Comparison of ENCODE assay signal across 8 cellular contexts in the genomic region with DNA sequence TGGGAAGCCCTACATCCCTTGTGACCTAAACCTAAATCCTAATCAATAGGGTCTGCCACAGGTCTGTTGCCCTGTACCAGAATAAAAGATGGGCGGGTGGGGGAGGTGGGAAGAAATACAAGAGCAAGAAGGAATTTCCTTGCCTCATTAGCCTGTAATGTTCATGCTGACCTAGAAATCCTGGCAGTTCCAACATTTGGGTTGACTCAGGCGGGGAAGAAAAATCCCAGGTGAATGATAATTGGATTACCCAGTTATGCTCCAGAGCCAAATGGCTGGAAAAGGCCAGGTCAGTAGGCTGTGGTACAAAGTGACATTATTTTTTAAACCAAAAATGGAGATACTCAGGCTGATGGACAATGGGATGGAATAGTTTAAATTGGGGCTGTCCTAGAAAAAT. TPM values are rescaled to one million over a fixed set of nuclear protein-coding genes. Genes with fewer than 3 reads are reported as not detected.
A peak's percentile ranks its signal among the peaks of the same experiment; 100 is the strongest.
DNase-seq lines count a peak whose midpoint lies in the region; ATAC-seq lines count a peak whose summit lies in the region.

No MANE protein-coding gene starts in this region.

- H3K4me1 ChIP-seq in subcutaneous abdominal adipose tissue (ENCODE audit: control insufficient read depth in 5 of 5, insufficient read depth in 5 of 5, low read length in 5 of 5), result peaks cover 9 to 68% (median 52%) of the 10 kb centered on the region in 5 donors

- POLR2A ChIA-PET in activated CD8-positive, alpha-beta T cell treated with anti-CD3 and anti-CD28 coated beads, Interleukin-2, amount 10 ng/mL, durations not matched to agents 7 days and 5 days (lab: Charles Lee), result interaction anchor here (1.0 kb wide), 1 partner anchor 27 kb away, joined by 3 read pairs; no protein-coding TSS in a partner anchor

- H3K36me3 ChIP-seq in subcutaneous abdominal adipose tissue (ENCODE audit: control insufficient read depth in 5 of 5, insufficient read depth in 5 of 5, low read length in 5 of 5) (peaks cover 0 to 8% (median 0%) of the 10 kb centered on the region in 5 donors), H7 (replicated peaks; ENCODE audit: control insufficient read depth, insufficient read depth, low read length) (no peaks in the 10 kb centered on the region)

- peak; percentile 71 for DNase-seq in NCI-H82 (lab: John Stamatoyannopoulos, UW)
- DNase-seq in NCI-H82 treated with DMSO at 0.1 percent for 48 hours (lab: John Stamatoyannopoulos, UW; ENCODE audit: unreplicated experiment), result no peak
- no peak for DNase-seq in activated CD8-positive, alpha-beta T cell treated with anti-CD3 and anti-CD28 coated beads, Interleukin-2, amount 10 ng/mL, durations not matched to agents 7 days and 5 days
- no peak for DNase-seq in H7
- DNase-seq in Ammon's horn (ENCODE audit: low spot score), result no peak

- H3K9ac ChIP-seq in subcutaneous abdominal adipose tissue (ENCODE audit: low read length in 5 of 5), result peak overlapping the region in 4 of 5 donors; percentile 83 to 88 (median 85)

- peaks cover 3% of the 10 kb centered on the region for H3K27me3 Mint-ChIP-seq in activated CD8-positive, alpha-beta T cell treated with anti-CD3 and anti-CD28 coated beads, Interleukin-2, amount 10 ng/mL, durations not matched to agents 7 days and 5 days (ENCODE audit: low read depth)

- ATAC-seq in activated CD8-positive, alpha-beta T cell treated with anti-CD3 and anti-CD28 coated beads, Interleukin-2, amount 10 ng/mL, durations not matched to agents 7 days and 5 days, result no peak
- ATAC-seq in HG03108 (IDR thresholded peaks at IDR 0.05; ENCODE audit: unreplicated experiment), result no peak

- peak overlapping the region; percentile 95 for H3K4me3 Mint-ChIP-seq in activated CD8-positive, alpha-beta T cell treated with anti-CD3 and anti-CD28 coated beads, Interleukin-2, amount 10 ng/mL, durations not matched to agents 7 days and 5 days

- H3K9me3 ChIP-seq in iPS-18c (ENCODE audit: control insufficient read depth, insufficient read depth, low read length), result peaks cover 4% of the 10 kb centered on the region
- no peaks in the 10 kb centered on the region for H3K9me3 ChIP-seq in subcutaneous abdominal adipose tissue (ENCODE audit: control insufficient read depth in 5 of 5, low read length in 5 of 5)

- no peaks in the 10 kb centered on the region for H3K27me3 ChIP-seq in subcutaneous abdominal adipose tissue (ENCODE audit: control insufficient read depth in 5 of 5, insufficient read depth in 4 of 5, low read length in 5 of 5)
- peaks cover 58% of the 10 kb centered on the region for H3K27me3 ChIP-seq in H7 (ENCODE audit: control insufficient read depth, insufficient read depth, low read length)

- no peaks in the 10 kb centered on the region for H3K9me3 Mint-ChIP-seq in activated CD8-positive, alpha-beta T cell treated with anti-CD3 and anti-CD28 coated beads, Interleukin-2, amount 10 ng/mL, durations not matched to agents 7 days and 5 days (ENCODE audit: insufficient read depth)

- H3K4me3 ChIP-seq in iPS-18c (ENCODE audit: insufficient read depth, low read depth, low read length), result peak overlapping the region; percentile 50; the same call in 1 of the 2 replicates
- H3K4me3 ChIP-seq in subcutaneous abdominal adipose tissue (ENCODE audit: low read depth in 1 of 5, low read length in 5 of 5), result peak overlapping the region; percentile 80 to 94 (median 85)
- no peak overlapping the region for H3K4me3 ChIP-seq in H7 (ENCODE audit: insufficient read depth, low read depth, low read length)

- peak overlapping the region; percentile 91 for H3K27ac Mint-ChIP-seq in activated CD8-positive, alpha-beta T cell treated with anti-CD3 and anti-CD28 coated beads, Interleukin-2, amount 10 ng/mL, durations not matched to agents 7 days and 5 days

- CTCF ChIA-PET in activated CD8-positive, alpha-beta T cell treated with anti-CD3 and anti-CD28 coated beads, Interleukin-2, amount 10 ng/mL, durations not matched to agents 7 days and 5 days (lab: Charles Lee), result interaction anchor here (1.2 to 2.2 kb wide), 4 partner anchors 9 to 210 kb away, joined by 3 to 5 read pairs (median 3); no protein-coding TSS in a partner anchor

- H3K27ac ChIP-seq in subcutaneous abdominal adipose tissue (ENCODE audit: low read depth, low read length), result peak overlapping the region; percentile 87

- peaks cover 55% of the 10 kb centered on the region for H3K4me1 Mint-ChIP-seq in activated CD8-positive, alpha-beta T cell treated with anti-CD3 and anti-CD28 coated beads, Interleukin-2, amount 10 ng/mL, durations not matched to agents 7 days and 5 days (ENCODE audit: low read depth)

- peaks cover 30% of the 10 kb centered on the region for H3K36me3 Mint-ChIP-seq in activated CD8-positive, alpha-beta T cell treated with anti-CD3 and anti-CD28 coated beads, Interleukin-2, amount 10 ng/mL, durations not matched to agents 7 days and 5 days (ENCODE audit: low read depth)

RNA-seq across cellular contexts. Expression of gene A3GALT2, which starts 27.3 kb away (rescaled TPM):
- total RNA-seq in activated CD8-positive, alpha-beta T cell treated with anti-CD3 and anti-CD28 coated beads, Interleukin-2, amount 10 ng/mL, durations not matched to agents 7 days and 5 days, result not detected
- not detected in 2 replicates for total RNA-seq in H7 (2014; rRNA removed; shearing (Covaris generic))
